Comparison of ENCODE assay signal across 8 cellular contexts in genomic region chr7:37920619-37921339, GRCh38. TPM values are rescaled to one million over a fixed set of nuclear protein-coding genes. Genes with fewer than 3 reads are reported as not detected.
DNase-seq lines count a peak whose midpoint lies in the region; ATAC-seq and TF ChIP-seq lines count a peak whose summit lies in the region.

Gene EPDR1, plus strand, starts transcription at chr7:37920640. Its CDS starts 300 bp downstream, at chr7:37920940.

- H3K4me3 ChIP-seq in GM12864 (ENCODE audit: low read depth, low read length): peak within 1 kb of the TSS; percentile 65
- peak within 1 kb of the TSS; percentile 29 to 51 for H3K4me3 ChIP-seq in neutrophil (ENCODE audit: low read depth in 1 of 2, low read length in 1 of 2)

- H3K27me3 ChIP-seq in neutrophil: peaks cover 66% of the 10 kb centered on the region

- H3K27ac ChIP-seq in neutrophil: no peak within 1 kb of the TSS

- H3K4me1 ChIP-seq in neutrophil (ENCODE audit: control insufficient read depth in 1 of 2, insufficient read depth in 1 of 2, low read depth in 1 of 2, low read length in 1 of 2): peaks cover 27 to 34% of the 10 kb centered on the region in 2 experiments

- peak; percentile 78 for DNase-seq in A172 (ENCODE audit: low spot score)
- no peak for DNase-seq in GM12864 (ENCODE audit: low read depth)
- DNase-seq in NCI-H2081 (lab: John Stamatoyannopoulos, UW): peak; percentile 71 to 90
- peak; percentile 43 to 54 for DNase-seq in activated T-cell treated with anti-CD3 and anti-CD28 coated beads, Interleukin-2, amount 50 U/mL, for 48 hours
- DNase-seq in glomerular visceral epithelial cell (ENCODE audit: extremely low spot score): peak; percentile 75
- DNase-seq in RKO (ENCODE audit: low spot score): no peak

- H3K36me3 ChIP-seq in neutrophil: no peaks in the 10 kb centered on the region

- H3K9me3 ChIP-seq in neutrophil: no peaks in the 10 kb centered on the region

- TF ChIP-seq CTCF in GM12864 (IDR thresholded peaks at IDR 0.05; ENCODE audit: low read depth, low read length, missing control alignments): peak; percentile 27
- TF ChIP-seq CTCF in neutrophil (IDR thresholded peaks at IDR 0.05): no peak

- ATAC-seq in HG02798 (IDR thresholded peaks at IDR 0.05; ENCODE audit: poor library complexity, unreplicated experiment): peak; percentile 46

RNA-seq across cellular contexts. Expression of gene EPDR1, which starts in this region (rescaled TPM):
- total RNA-seq in A172 (2014; rRNA removed; shearing (Covaris generic)): 51.9 and 64.0 TPM in 2 replicates

Comparison
In these comparisons a context has a peak if more than half of its experiments do, and no peak if none do; other contexts are left out.
1. DNase-seq: peak in A172 (single experiment), NCI-H2081 (2 of 2), activated T-cell treated with anti-CD3 and anti-CD28 coated beads, Interleukin-2, amount 50 U/mL, for 48 hours (2 of 2) and glomerular visceral epithelial cell (single experiment); none in GM12864 (single experiment) and RKO (single experiment).